In the genomic region with DNA sequence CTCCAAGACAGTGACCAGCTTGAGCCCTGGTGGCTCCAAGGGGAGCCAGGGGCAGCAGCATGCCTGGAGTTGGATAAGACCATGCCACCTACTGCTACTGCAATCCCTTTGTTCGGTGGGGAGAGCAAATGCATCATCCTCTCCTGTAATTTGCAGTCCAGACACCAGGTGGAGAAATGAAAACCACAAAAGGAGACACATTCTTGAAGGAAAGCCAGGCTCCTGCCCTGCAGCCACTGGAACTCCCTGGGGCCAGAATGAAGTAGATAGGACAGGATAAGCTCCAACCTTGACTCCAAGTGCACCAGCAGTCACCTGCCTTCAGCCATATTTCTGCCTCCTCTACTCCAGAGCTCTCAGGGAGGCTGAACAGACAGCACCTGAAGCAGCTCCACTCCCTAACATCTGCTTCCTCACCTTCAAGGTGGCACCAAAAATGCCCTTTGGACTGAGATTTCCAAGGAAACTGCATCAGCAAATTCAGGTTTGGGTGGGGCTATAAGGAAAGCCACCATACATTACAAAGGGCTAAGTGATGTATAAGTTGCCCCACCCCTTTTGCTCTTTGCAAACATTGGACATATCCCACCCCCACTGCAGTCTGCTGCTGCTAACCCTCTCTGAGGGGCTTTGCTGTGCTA, we compare ENCODE assay signal across 8 cellular contexts.
DNase-seq lines count a peak whose midpoint lies in the region; ATAC-seq and TF ChIP-seq lines count a peak whose summit lies in the region.

No MANE protein-coding gene starts in this region.

- H3K27ac ChIP-seq in DND-41 (ENCODE audit: low read length) = no peak overlapping the region
- no peak overlapping the region for H3K27ac ChIP-seq in SK-N-SH (ENCODE audit: low read depth in 2 of 2, low read length in 1 of 2)

- no peaks in the 10 kb centered on the region for H3F3A ChIP-seq in SK-N-SH (replicated peaks; ENCODE audit: insufficient read depth)

- TF ChIP-seq RAD21 in SK-N-SH (IDR thresholded peaks at IDR 0.05; ENCODE audit: low read length) = peak; percentile 46

- no peak overlapping the region for H3K4me3 ChIP-seq in DND-41 (ENCODE audit: low read depth in 1 of 2, low read length in 2 of 2)
- H3K4me3 ChIP-seq in SK-N-SH (ENCODE audit: low read depth in 2 of 2, low read length in 1 of 2) = no peak overlapping the region
- H3K4me3 ChIP-seq in astrocyte of the cerebellum (ENCODE audit: low read depth, low read length) = no peak overlapping the region

- no peaks in the 10 kb centered on the region for H3K27me3 ChIP-seq in DND-41 (ENCODE audit: insufficient read depth, low read length, poor library complexity)
- H3K27me3 ChIP-seq in SK-N-SH (ENCODE audit: insufficient read depth) = no peaks in the 10 kb centered on the region

- POLR2A ChIA-PET in SK-N-SH (lab: Yijun Ruan, JAX) = no interaction called here

- TF ChIP-seq EP300 in SK-N-SH (IDR thresholded peaks at IDR 0.05; ENCODE audit: borderline replicate concordance in 1 of 2, low read depth in 1 of 2, low read length in 1 of 2) = no peak

- no peaks in the 10 kb centered on the region for H3K4me1 ChIP-seq in DND-41 (ENCODE audit: insufficient read depth, low read length)
- peaks cover 0 to 8% of the 10 kb centered on the region in 2 experiments; a peak in 1 of 4 replicates for H3K4me1 ChIP-seq in SK-N-SH (ENCODE audit: control insufficient read depth in 1 of 2, insufficient read depth in 2 of 2, low read depth in 1 of 2, low read length in 1 of 2)

- no peaks in the 10 kb centered on the region for H3K9me2 ChIP-seq in SK-N-SH

- H3K9me3 Mint-ChIP-seq in stimulated activated naive CD8-positive, alpha-beta T cell treated with anti-CD3 and anti-CD28 coated beads, Interleukin-15, amount 100 ng/mL, for 72 hours = no peaks in the 10 kb centered on the region

- H3K4me1 Mint-ChIP-seq in stimulated activated naive CD8-positive, alpha-beta T cell treated with anti-CD3 and anti-CD28 coated beads, Interleukin-15, amount 100 ng/mL, for 72 hours = peaks cover 26% of the 10 kb centered on the region

- no peak overlapping the region for H3K4me3 Mint-ChIP-seq in stimulated activated naive CD8-positive, alpha-beta T cell treated with anti-CD3 and anti-CD28 coated beads, Interleukin-15, amount 100 ng/mL, for 72 hours

- H2AFZ ChIP-seq in DND-41 (ENCODE audit: low read depth, low read length) = no peak overlapping the region
- H2AFZ ChIP-seq in SK-N-SH (ENCODE audit: low read depth) = no peak overlapping the region

- CTCF ChIA-PET in SK-N-SH (lab: Yijun Ruan, JAX) = interaction anchor here (1.0 kb wide), 3 partner anchors 13 to 759 kb away, joined by 3 read pairs; no protein-coding TSS in a partner anchor

- no peaks in the 10 kb centered on the region for H3K27me3 Mint-ChIP-seq in stimulated activated naive CD8-positive, alpha-beta T cell treated with anti-CD3 and anti-CD28 coated beads, Interleukin-15, amount 100 ng/mL, for 72 hours

- H3K9ac ChIP-seq in DND-41 (ENCODE audit: low read depth, low read length) (no peak overlapping the region), SK-N-SH (no peak overlapping the region)

- ATAC-seq in DND-41 (ENCODE audit: insufficient read depth, low read depth) (peak; percentile 47; the same call in 1 of the 3 replicates), HG02588 (IDR thresholded peaks at IDR 0.05; ENCODE audit: unreplicated experiment) (peak; percentile 46), GM18868 (IDR thresholded peaks at IDR 0.05; ENCODE audit: unreplicated experiment) (no peak), GM18505 (IDR thresholded peaks at IDR 0.05; ENCODE audit: unreplicated experiment) (no peak)
- peak; percentile 58 for ATAC-seq in stimulated activated naive CD8-positive, alpha-beta T cell treated with anti-CD3 and anti-CD28 coated beads, Interleukin-15, amount 100 ng/mL, for 72 hours

- DNase-seq in DND-41 = peak; percentile 7
- DNase-seq in SK-N-SH = peak; percentile 52
- DNase-seq in astrocyte of the cerebellum (ENCODE audit: low read depth) = peak; percentile 68
- peak; percentile 79 for DNase-seq in kidney glomerular epithelial cell (lab: John Stamatoyannopoulos, UW)
- DNase-seq in stimulated activated naive CD8-positive, alpha-beta T cell treated with anti-CD3 and anti-CD28 coated beads, Interleukin-15, amount 100 ng/mL, for 72 hours = peak; percentile 13 to 25

- peak overlapping the region; percentile 59 to 63 for H3K27ac Mint-ChIP-seq in stimulated activated naive CD8-positive, alpha-beta T cell treated with anti-CD3 and anti-CD28 coated beads, Interleukin-15, amount 100 ng/mL, for 72 hours

- H3K4me2 ChIP-seq in DND-41 (ENCODE audit: insufficient read depth, low read length) = no peak overlapping the region
- no peak overlapping the region for H3K4me2 ChIP-seq in SK-N-SH

- H3K9me3 ChIP-seq in DND-41 (ENCODE audit: insufficient read depth, low read length, severe bottlenecking) (peaks cover 5% of the 10 kb centered on the region), SK-N-SH (no peaks in the 10 kb centered on the region)

- WGBS in SK-N-SH (ENCODE audit: low lambda C conversion rate) = 0% methylated on average over 1 of the region's 1 CpG

- TF ChIP-seq CTCF in DND-41 (IDR thresholded peaks at IDR 0.05; ENCODE audit: borderline replicate concordance, extremely low read depth, low read length, poor library complexity, severe bottlenecking) (peak; percentile 43), SK-N-SH (IDR thresholded peaks at IDR 0.05) (peak; percentile 49), astrocyte of the cerebellum (IDR thresholded peaks at IDR 0.05; ENCODE audit: low read depth, low read length, missing control alignments) (peak; percentile 58)

- no peak for TF ChIP-seq POLR2A in GM18505 (IDR thresholded peaks at IDR 0.05; ENCODE audit: borderline replicate concordance, extremely low read depth, insufficient read depth, insufficient read length)

- in situ Hi-C loops in astrocyte of the cerebellum (cut with HindIII; ENCODE audit: low sequenced_read_pairs) = no loop called here

- H3K36me3 ChIP-seq in DND-41 (ENCODE audit: insufficient read depth, low read length) = no peaks in the 10 kb centered on the region
- no peaks in the 10 kb centered on the region for H3K36me3 ChIP-seq in SK-N-SH (replicated peaks in 1 of 2; ENCODE audit: control insufficient read depth in 1 of 2, insufficient read depth in 2 of 2, low read length in 1 of 2)

- no peaks in the 10 kb centered on the region for H4K20me1 ChIP-seq in DND-41 (ENCODE audit: insufficient read depth, low read length)
- no peaks in the 10 kb centered on the region for H4K20me1 ChIP-seq in SK-N-SH (ENCODE audit: insufficient read depth)

- H3K79me2 ChIP-seq in DND-41 (ENCODE audit: insufficient read depth, low read length) (no peaks in the 10 kb centered on the region), SK-N-SH (ENCODE audit: insufficient read depth) (no peaks in the 10 kb centered on the region)

TF ChIP-seq in SK-N-SH, 30 proteins besides CTCF, POLR2A, EP300 and RAD21:
- TF ChIP-seq FOXJ3 (CRISPR knock-in tag; IDR thresholded peaks at IDR 0.05) (no peak), SMC3 (IDR thresholded peaks at IDR 0.05; ENCODE audit: low read depth, low read length) (peak; percentile 68), RFX5 (IDR thresholded peaks at IDR 0.05; ENCODE audit: low read length) (no peak), MEF2A (IDR thresholded peaks at IDR 0.05; ENCODE audit: borderline replicate concordance, low read depth) (no peak), TAF1 (IDR thresholded peaks at IDR 0.05; ENCODE audit: borderline replicate concordance, low read depth, low read length) (no peak), NFIC (IDR thresholded peaks at IDR 0.05; ENCODE audit: borderline replicate concordance) (peak; percentile 25; the same call in 1 of the 2 replicates)
- TF ChIP-seq, protein P1, sequence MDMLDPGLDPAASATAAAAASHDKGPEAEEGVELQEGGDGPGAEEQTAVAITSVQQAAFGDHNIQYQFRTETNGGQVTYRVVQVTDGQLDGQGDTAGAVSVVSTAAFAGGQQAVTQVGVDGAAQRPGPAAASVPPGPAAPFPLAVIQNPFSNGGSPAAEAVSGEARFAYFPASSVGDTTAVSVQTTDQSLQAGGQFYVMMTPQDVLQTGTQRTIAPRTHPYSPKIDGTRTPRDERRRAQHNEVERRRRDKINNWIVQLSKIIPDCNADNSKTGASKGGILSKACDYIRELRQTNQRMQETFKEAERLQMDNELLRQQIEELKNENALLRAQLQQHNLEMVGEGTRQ (IDR thresholded peaks at IDR 0.05; ENCODE audit: borderline replicate concordance, low read depth, low read length) = no peak

Comparison
In these comparisons a context has a peak if more than half of its experiments do, and no peak if none do; other contexts are left out.
1. ATAC-seq: peak in DND-41 (single experiment), HG02588 (single experiment) and stimulated activated naive CD8-positive, alpha-beta T cell treated with anti-CD3 and anti-CD28 coated beads, Interleukin-15, amount 100 ng/mL, for 72 hours (single experiment); none in GM18868 (single experiment) and GM18505 (single experiment).
2. DNase-seq: peak in every context shown above with its lines; median percentile 79 in kidney glomerular epithelial cell; 68 in astrocyte of the cerebellum; 52 in SK-N-SH; 19 in stimulated activated naive CD8-positive, alpha-beta T cell treated with anti-CD3 and anti-CD28 coated beads, Interleukin-15, amount 100 ng/mL, for 72 hours; 7 in DND-41.
3. Peak in every context shown above with its lines, with median percentiles within 50 percentile points of each other: CTCF ChIP-seq.